ENCODE assay signal across 8 cellular contexts in genomic region chr6:10945845-10946244, GRCh38. TPM values are rescaled to one million over a fixed set of nuclear protein-coding genes. Genes with fewer than 3 reads are reported as not detected.
"Had no signal": no experiment of that assay in that cellular context is flagged by ENCODE, and none has a peak within 500 bp of the region (broad histone marks: within the 10 kb centered on the region; RNA-seq: fewer than 3 reads in every experiment).

No MANE protein-coding gene starts in this region.

- FAIRE-seq: HepG2, HTR-8/SVneo had no signal

- ATAC-seq: HepG2 had no signal

- DNase-seq: IMR-90, KBM-7, KG1 had no signal

- H3K27ac ChIP-seq: HL-60 had no signal

RNA-seq across cellular contexts. Expression of gene SYCP2L, which starts 59.0 kb away (rescaled TPM):
- total RNA-seq: HT1080, IMR-90 had no signal
- polyA plus RNA-seq: IgD-negative memory B cell had no signal
